ENCODE assay signal across 29 cellular contexts in genomic region chr10:49486009-49486408, GRCh38.
"Had no signal": no experiment of that assay in that cellular context is flagged by ENCODE, and none has a peak within 500 bp of the region (broad histone marks: within the 10 kb centered on the region; RNA-seq: fewer than 3 reads in every experiment).

No MANE protein-coding gene starts in this region.

- H3K36me3 ChIP-seq: adrenal gland had no signal

- H3K27ac Mint-ChIP-seq: activated B cell treated with CpG ODN at 0.5 μM for 24 hours; activated CD4-positive, alpha-beta T cell treated with anti-CD3 and anti-CD28 coated beads, Interleukin-2, amount 10 ng/mL, durations not matched to agents 24 days and 14 days; activated naive CD8-positive, alpha-beta T cell treated with anti-CD3 and anti-CD28 coated beads, Interleukin-2, amount 10 ng/mL, durations not matched to agents 7 days and 5 days; T-helper 1 cell treated with Interleukin-12 subunit alpha and Interleukin-12 subunit beta and Interleukin-4 antibody, amounts not matched to agents 30 μg/mL and 1 μg/mL, for 36 hours had no signal

- H3K4me3 ChIP-seq: adrenal gland, body of pancreas, MG63 had no signal

- ATAC-seq: body of pancreas, Panc1, Right ventricle myocardium inferior had no signal

- H3K9me3 Mint-ChIP-seq: activated B cell treated with CpG ODN at 0.5 μM for 24 hours; activated CD4-positive, alpha-beta T cell treated with anti-CD3 and anti-CD28 coated beads, Interleukin-2, amount 10 ng/mL, durations not matched to agents 24 days and 14 days; activated naive CD8-positive, alpha-beta T cell treated with anti-CD3 and anti-CD28 coated beads, Interleukin-2, amount 10 ng/mL, durations not matched to agents 7 days and 5 days; T-helper 1 cell treated with Interleukin-12 subunit alpha and Interleukin-12 subunit beta and Interleukin-4 antibody, amounts not matched to agents 30 μg/mL and 1 μg/mL, for 36 hours had no signal

- H3K9me3 ChIP-seq: adrenal gland, body of pancreas, MG63, SK-N-SH had no signal

- H3K9ac ChIP-seq: SK-N-SH had no signal

- H3K4me3 Mint-ChIP-seq: activated B cell treated with CpG ODN at 0.5 μM for 24 hours; activated CD4-positive, alpha-beta T cell treated with anti-CD3 and anti-CD28 coated beads, Interleukin-2, amount 10 ng/mL, durations not matched to agents 24 days and 14 days; activated naive CD8-positive, alpha-beta T cell treated with anti-CD3 and anti-CD28 coated beads, Interleukin-2, amount 10 ng/mL, durations not matched to agents 7 days and 5 days; T-helper 1 cell treated with Interleukin-12 subunit alpha and Interleukin-12 subunit beta and Interleukin-4 antibody, amounts not matched to agents 30 μg/mL and 1 μg/mL, for 36 hours had no signal

- H3K4me1 Mint-ChIP-seq: activated B cell treated with CpG ODN at 0.5 μM for 24 hours had no signal

- H3K27me3 ChIP-seq: adrenal gland, body of pancreas, MG63 had no signal

- H3K4me2 ChIP-seq: SK-N-SH had no signal

- H3K9me2 ChIP-seq: SK-N-SH had no signal

- H3K27me3 Mint-ChIP-seq: activated B cell treated with CpG ODN at 0.5 μM for 24 hours; activated CD4-positive, alpha-beta T cell treated with anti-CD3 and anti-CD28 coated beads, Interleukin-2, amount 10 ng/mL, durations not matched to agents 24 days and 14 days; activated naive CD8-positive, alpha-beta T cell treated with anti-CD3 and anti-CD28 coated beads, Interleukin-2, amount 10 ng/mL, durations not matched to agents 7 days and 5 days had no signal

- DNase-seq: activated B cell treated with CpG ODN at 0.5 μM for 24 hours; activated CD4-positive, alpha-beta T cell treated with anti-CD3 and anti-CD28 coated beads for 1 hour; activated CD4-positive, alpha-beta T cell treated with anti-CD3 and anti-CD28 coated beads, Interleukin-2, amount 10 ng/mL, durations not matched to agents 24 days and 14 days; activated CD4-positive, alpha-beta T cell treated with anti-CD3 and anti-CD28 coated beads, Interleukin-2, amount 50 U/mL, for 48 hours; activated CD8-positive, alpha-beta memory T cell treated with anti-CD3 and anti-CD28 coated beads, Interleukin-2, amount 50 U/mL, for 4 hours; activated naive CD4-positive, alpha-beta T cell treated with anti-CD3 and anti-CD28 coated beads, Interleukin-2, amount 50 U/mL, for 16 hours; activated naive CD8-positive, alpha-beta T cell treated with anti-CD3 and anti-CD28 coated beads, Interleukin-2, amount 10 ng/mL, durations not matched to agents 7 days and 5 days; adrenal gland; aorta; body of pancreas; central memory CD4-positive, alpha-beta T cell; MG63; MV-4-11; NCI-H1092 treated with DMSO at 0.1 percent for 48 hours; NCI-H1417 treated with DMSO at 0.1 percent for 48 hours; NCI-H1694; NCI-H2029; NCI-H2107; NCI-H2171 treated with DMSO at 0.1 percent for 48 hours; NCI-H345; NCI-H510A; NCI-H526 treated with DMSO at 0.1 percent for 48 hours; NCI-H82; RPMI8226; SK-N-SH; SW 1271 had no signal

- H3K27ac ChIP-seq: adrenal gland, body of pancreas had no signal
